1 cellular context compared by ENCODE assay signal in the genomic region with DNA sequence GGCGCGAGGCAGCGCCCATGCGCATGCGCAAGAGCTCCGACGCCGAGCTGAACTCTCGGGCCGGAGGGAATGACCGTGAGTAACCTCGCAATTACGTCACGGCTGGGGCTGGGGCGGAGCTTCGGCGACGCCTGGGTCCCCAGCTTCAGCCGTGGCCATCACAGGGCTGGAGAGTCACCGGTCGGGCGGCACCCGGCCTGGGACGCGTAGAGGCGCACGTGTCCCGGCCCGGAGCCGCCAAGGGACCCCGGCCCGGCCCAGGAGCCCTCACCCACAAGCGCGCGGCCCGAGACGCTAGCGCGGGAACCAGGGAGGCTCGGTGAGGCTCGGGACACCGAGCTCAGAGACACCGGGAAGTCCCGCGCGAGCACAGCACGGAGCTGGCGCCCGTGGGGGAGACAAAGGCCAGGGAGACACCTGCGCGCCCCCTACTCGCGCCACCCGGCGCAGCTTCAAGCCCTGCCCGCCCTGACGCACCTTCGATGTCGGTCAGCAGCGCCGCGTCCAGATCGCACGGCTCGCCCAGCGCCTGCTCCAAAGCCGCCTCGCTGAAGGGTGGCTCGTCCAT.
TF ChIP-seq lines count a peak whose summit lies in the region.

No MANE protein-coding gene starts in this region.

TF ChIP-seq in HEK293, 187 proteins besides CTCF, POLR2A, EP300 and RAD21 (continued from another document):
- TF ChIP-seq ZNF221 (tag by site-specific recombination; IDR thresholded peaks at IDR 0.05; ENCODE audit: borderline replicate concordance), result 0 out of 2 replicates have a peak, but pooled peaks have one; percentile 14
- TF ChIP-seq, protein P1, sequence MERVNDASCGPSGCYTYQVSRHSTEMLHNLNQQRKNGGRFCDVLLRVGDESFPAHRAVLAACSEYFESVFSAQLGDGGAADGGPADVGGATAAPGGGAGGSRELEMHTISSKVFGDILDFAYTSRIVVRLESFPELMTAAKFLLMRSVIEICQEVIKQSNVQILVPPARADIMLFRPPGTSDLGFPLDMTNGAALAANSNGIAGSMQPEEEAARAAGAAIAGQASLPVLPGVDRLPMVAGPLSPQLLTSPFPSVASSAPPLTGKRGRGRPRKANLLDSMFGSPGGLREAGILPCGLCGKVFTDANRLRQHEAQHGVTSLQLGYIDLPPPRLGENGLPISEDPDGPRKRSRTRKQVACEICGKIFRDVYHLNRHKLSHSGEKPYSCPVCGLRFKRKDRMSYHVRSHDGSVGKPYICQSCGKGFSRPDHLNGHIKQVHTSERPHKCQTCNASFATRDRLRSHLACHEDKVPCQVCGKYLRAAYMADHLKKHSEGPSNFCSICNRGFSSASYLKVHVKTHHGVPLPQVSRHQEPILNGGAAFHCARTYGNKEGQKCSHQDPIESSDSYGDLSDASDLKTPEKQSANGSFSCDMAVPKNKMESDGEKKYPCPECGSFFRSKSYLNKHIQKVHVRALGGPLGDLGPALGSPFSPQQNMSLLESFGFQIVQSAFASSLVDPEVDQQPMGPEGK (tag by site-specific recombination; IDR thresholded peaks at IDR 0.05), result peak; percentile 70; the same call in 1 of the 2 replicates
- 0 out of 2 replicates have a peak, but pooled peaks have one; percentile 29 for TF ChIP-seq ZNF785 (tag by site-specific recombination; IDR thresholded peaks at IDR 0.05)
- TF ChIP-seq ZNF596 (tag by site-specific recombination; IDR thresholded peaks at IDR 0.05), result 0 out of 2 replicates have a peak, but pooled peaks have one; percentile 9
- TF ChIP-seq ZNF223 (tag by site-specific recombination; IDR thresholded peaks at IDR 0.05), result 0 out of 2 replicates have a peak, but pooled peaks have one; percentile 36
- 0 out of 2 replicates have a peak, but pooled peaks have one; percentile 32 for TF ChIP-seq ZNF610 (tag by site-specific recombination; IDR thresholded peaks at IDR 0.05; ENCODE audit: borderline replicate concordance)
- TF ChIP-seq ZNF571 (tag by site-specific recombination; IDR thresholded peaks at IDR 0.05), result no peak
- TF ChIP-seq, protein P2, sequence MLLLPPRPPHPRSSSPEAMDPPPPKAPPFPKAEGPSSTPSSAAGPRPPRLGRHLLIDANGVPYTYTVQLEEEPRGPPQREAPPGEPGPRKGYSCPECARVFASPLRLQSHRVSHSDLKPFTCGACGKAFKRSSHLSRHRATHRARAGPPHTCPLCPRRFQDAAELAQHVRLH (tag by site-specific recombination; IDR thresholded peaks at IDR 0.05), result peak; percentile 13; the same call in 1 of the 2 replicates
- 0 out of 2 replicates have a peak, but pooled peaks have one; percentile 51 for TF ChIP-seq ZNF239 (tag by site-specific recombination; IDR thresholded peaks at IDR 0.05)
- peak; percentile 97 for TF ChIP-seq ZNF629 (tag by site-specific recombination; IDR thresholded peaks at IDR 0.05)
- 0 out of 2 replicates have a peak, but pooled peaks have one; percentile 21 for TF ChIP-seq ZNF24 (tag by site-specific recombination; IDR thresholded peaks at IDR 0.05)
- TF ChIP-seq, protein P3, sequence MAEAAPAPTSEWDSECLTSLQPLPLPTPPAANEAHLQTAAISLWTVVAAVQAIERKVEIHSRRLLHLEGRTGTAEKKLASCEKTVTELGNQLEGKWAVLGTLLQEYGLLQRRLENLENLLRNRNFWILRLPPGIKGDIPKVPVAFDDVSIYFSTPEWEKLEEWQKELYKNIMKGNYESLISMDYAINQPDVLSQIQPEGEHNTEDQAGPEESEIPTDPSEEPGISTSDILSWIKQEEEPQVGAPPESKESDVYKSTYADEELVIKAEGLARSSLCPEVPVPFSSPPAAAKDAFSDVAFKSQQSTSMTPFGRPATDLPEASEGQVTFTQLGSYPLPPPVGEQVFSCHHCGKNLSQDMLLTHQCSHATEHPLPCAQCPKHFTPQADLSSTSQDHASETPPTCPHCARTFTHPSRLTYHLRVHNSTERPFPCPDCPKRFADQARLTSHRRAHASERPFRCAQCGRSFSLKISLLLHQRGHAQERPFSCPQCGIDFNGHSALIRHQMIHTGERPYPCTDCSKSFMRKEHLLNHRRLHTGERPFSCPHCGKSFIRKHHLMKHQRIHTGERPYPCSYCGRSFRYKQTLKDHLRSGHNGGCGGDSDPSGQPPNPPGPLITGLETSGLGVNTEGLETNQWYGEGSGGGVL (tag by site-specific recombination; IDR thresholded peaks at IDR 0.05), result peak; percentile 8; the same call in 1 of the 2 replicates
- peak; percentile 75 for TF ChIP-seq ZSCAN16 (tag by site-specific recombination; IDR thresholded peaks at IDR 0.05)
- TF ChIP-seq MEIS1 (CRISPR knock-in tag; IDR thresholded peaks at IDR 0.05; ENCODE audit: borderline replicate concordance), result no peak
- TF ChIP-seq ZNF423 (tag by site-specific recombination; IDR thresholded peaks at IDR 0.05), result peak; percentile 54; the same call in 1 of the 2 replicates
- TF ChIP-seq, protein P4, sequence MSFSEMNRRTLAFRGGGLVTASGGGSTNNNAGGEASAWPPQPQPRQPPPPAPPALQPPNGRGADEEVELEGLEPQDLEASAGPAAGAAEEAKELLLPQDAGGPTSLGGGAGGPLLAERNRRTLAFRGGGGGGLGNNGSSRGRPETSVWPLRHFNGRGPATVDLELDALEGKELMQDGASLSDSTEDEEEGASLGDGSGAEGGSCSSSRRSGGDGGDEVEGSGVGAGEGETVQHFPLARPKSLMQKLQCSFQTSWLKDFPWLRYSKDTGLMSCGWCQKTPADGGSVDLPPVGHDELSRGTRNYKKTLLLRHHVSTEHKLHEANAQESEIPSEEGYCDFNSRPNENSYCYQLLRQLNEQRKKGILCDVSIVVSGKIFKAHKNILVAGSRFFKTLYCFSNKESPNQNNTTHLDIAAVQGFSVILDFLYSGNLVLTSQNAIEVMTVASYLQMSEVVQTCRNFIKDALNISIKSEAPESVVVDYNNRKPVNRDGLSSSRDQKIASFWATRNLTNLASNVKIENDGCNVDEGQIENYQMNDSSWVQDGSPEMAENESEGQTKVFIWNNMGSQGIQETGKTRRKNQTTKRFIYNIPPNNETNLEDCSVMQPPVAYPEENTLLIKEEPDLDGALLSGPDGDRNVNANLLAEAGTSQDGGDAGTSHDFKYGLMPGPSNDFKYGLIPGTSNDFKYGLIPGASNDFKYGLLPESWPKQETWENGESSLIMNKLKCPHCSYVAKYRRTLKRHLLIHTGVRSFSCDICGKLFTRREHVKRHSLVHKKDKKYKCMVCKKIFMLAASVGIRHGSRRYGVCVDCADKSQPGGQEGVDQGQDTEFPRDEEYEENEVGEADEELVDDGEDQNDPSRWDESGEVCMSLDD (tag by site-specific recombination; IDR thresholded peaks at IDR 0.05), result peak; percentile 77
- 0 out of 2 replicates have a peak, but pooled peaks have one; percentile 13 for TF ChIP-seq ZBTB1 (tag by site-specific recombination; IDR thresholded peaks at IDR 0.05)
- TF ChIP-seq BCL11A (tag by site-specific recombination; IDR thresholded peaks at IDR 0.05; ENCODE audit: low read depth), result peak; percentile 57
- TF ChIP-seq SP3 (tag by site-specific recombination; IDR thresholded peaks at IDR 0.05), result peak; percentile 59
- 0 out of 2 replicates have a peak, but pooled peaks have one; percentile 58 for TF ChIP-seq ZNF76 (tag by site-specific recombination; IDR thresholded peaks at IDR 0.05; ENCODE audit: borderline replicate concordance, low read depth)
- 0 out of 2 replicates have a peak, but pooled peaks have one; percentile 57 for TF ChIP-seq KLF8 (tag by site-specific recombination; IDR thresholded peaks at IDR 0.05)
- TF ChIP-seq OVOL3 (tag by site-specific recombination; IDR thresholded peaks at IDR 0.05), result 0 out of 2 replicates have a peak, but pooled peaks have one; percentile 19
- TF ChIP-seq ZBTB48 (tag by site-specific recombination; IDR thresholded peaks at IDR 0.05), result peak; percentile 73
- TF ChIP-seq ZNF341 (tag by site-specific recombination; IDR thresholded peaks at IDR 0.05; ENCODE audit: low read depth), result no peak
- TF ChIP-seq MZF1 (tag by site-specific recombination; IDR thresholded peaks at IDR 0.05; ENCODE audit: borderline replicate concordance), result no peak
- 0 out of 2 replicates have a peak, but pooled peaks have one; percentile 8 for TF ChIP-seq FEZF1 (tag by site-specific recombination; IDR thresholded peaks at IDR 0.05)
- peak; percentile 53 for TF ChIP-seq ZNF843 (tag by site-specific recombination; IDR thresholded peaks at IDR 0.05)
- TF ChIP-seq GLIS1 (tag by site-specific recombination; IDR thresholded peaks at IDR 0.05), result peak; percentile 88
- TF ChIP-seq, protein P5, sequence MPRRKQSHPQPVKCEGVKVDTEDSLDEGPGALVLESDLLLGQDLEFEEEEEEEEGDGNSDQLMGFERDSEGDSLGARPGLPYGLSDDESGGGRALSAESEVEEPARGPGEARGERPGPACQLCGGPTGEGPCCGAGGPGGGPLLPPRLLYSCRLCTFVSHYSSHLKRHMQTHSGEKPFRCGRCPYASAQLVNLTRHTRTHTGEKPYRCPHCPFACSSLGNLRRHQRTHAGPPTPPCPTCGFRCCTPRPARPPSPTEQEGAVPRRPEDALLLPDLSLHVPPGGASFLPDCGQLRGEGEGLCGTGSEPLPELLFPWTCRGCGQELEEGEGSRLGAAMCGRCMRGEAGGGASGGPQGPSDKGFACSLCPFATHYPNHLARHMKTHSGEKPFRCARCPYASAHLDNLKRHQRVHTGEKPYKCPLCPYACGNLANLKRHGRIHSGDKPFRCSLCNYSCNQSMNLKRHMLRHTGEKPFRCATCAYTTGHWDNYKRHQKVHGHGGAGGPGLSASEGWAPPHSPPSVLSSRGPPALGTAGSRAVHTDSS (tag by site-specific recombination; IDR thresholded peaks at IDR 0.05), result peak; percentile 32; the same call in 1 of the 2 replicates
- TF ChIP-seq ZNF112 (tag by site-specific recombination; IDR thresholded peaks at IDR 0.05), result no peak
- TF ChIP-seq, protein P6, sequence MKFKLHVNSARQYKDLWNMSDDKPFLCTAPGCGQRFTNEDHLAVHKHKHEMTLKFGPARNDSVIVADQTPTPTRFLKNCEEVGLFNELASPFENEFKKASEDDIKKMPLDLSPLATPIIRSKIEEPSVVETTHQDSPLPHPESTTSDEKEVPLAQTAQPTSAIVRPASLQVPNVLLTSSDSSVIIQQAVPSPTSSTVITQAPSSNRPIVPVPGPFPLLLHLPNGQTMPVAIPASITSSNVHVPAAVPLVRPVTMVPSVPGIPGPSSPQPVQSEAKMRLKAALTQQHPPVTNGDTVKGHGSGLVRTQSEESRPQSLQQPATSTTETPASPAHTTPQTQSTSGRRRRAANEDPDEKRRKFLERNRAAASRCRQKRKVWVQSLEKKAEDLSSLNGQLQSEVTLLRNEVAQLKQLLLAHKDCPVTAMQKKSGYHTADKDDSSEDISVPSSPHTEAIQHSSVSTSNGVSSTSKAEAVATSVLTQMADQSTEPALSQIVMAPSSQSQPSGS (tag by site-specific recombination; IDR thresholded peaks at IDR 0.05; ENCODE audit: low read depth), result peak; percentile 97
- TF ChIP-seq ZNF133 (tag by site-specific recombination; IDR thresholded peaks at IDR 0.05), result no peak
TF ChIP-seq in HEK293: peak in this region for 68.
